Comparison of ENCODE assay signal across 6 cellular contexts in the genomic region with DNA sequence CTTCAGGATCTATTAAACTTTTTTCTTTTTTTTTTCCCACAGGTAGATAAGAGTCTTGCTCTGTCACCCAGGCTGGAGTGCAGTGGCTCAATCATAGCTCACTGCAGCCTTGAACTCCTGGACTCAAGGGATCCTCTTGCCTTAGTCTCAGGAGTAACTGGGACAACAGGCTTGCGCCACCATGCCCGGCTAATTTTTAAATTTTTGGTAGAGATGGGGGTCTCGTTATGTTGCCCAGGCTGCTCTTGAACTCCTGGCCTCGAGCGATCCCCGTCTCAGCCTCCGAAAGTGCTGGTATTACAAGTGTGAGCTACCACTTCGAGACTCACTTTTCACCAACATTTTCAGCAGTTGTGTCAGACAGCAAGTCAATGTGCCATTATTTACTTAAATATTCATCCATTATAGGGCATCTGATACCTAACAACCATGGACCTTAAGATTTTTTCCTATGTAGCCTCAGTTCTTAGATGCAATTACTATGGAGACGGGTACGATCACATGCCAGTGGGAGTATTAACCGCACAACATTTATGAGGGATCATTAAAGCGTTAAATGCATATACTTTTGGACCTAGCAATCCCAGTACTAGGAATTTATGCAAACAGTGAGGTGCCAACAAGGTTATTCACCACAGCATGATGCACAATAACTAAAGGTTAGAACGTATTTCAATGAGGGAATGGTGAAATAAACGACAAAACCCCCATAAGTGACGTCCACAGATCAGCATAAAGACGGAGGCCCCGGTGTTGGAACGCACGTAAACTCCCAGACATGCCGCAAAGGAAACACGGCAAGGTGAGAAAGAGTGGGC. TPM values are rescaled to one million over a fixed set of nuclear protein-coding genes. Genes with fewer than 3 reads are reported as not detected.
A peak's percentile ranks its signal among the peaks of the same experiment; 100 is the strongest.
DNase-seq lines count a peak whose midpoint lies in the region; ATAC-seq and TF ChIP-seq lines count a peak whose summit lies in the region.

No MANE protein-coding gene starts in this region.

- peak overlapping the region; percentile 76 for H2AFZ ChIP-seq in GM23248

- H3K4me1 ChIP-seq in GM23248 (ENCODE audit: insufficient read depth) (peaks cover 12% of the 10 kb centered on the region; the same call in 1 of the 2 replicates), heart left ventricle (peaks cover 9 to 39% (median 24%) of the 10 kb centered on the region in 12 donors)

- peak overlapping the region; percentile 81 for H3K4me2 ChIP-seq in GM23248 (ENCODE audit: unreplicated experiment)

- H3K79me2 ChIP-seq in GM23248 (ENCODE audit: insufficient read depth) = peaks cover 55% of the 10 kb centered on the region

- H3K27ac ChIP-seq in GM23248 (peak overlapping the region; percentile 89), heart left ventricle (peak overlapping the region; percentile 91 to 98 (median 95))

- peak in 3 of 4 donors; percentile 1 to 8 (median 2) for ATAC-seq in heart left ventricle
- ATAC-seq in HG02870 (IDR thresholded peaks at IDR 0.05; ENCODE audit: unreplicated experiment) = no peak

- H3K4me3 ChIP-seq in GM23248 (peak overlapping the region; percentile 99), heart left ventricle (peak overlapping the region; percentile 72 to 100 (median 88))

- H3K36me3 ChIP-seq in GM23248 (ENCODE audit: low read depth) (no peaks in the 10 kb centered on the region; the same call in 1 of the 2 replicates), heart left ventricle (peaks cover 0 to 27% (median 11%) of the 10 kb centered on the region in 9 donors)

- no peaks in the 10 kb centered on the region for H3K9me2 ChIP-seq in GM23248 (ENCODE audit: insufficient read depth)

- WGBS in GM23248 (ENCODE audit: low coverage in 1 of 2, low lambda C conversion rate in 2 of 2, missing lambda C conversion rate in 2 of 2), 2 experiments = 34 to 35% methylated on average over 21 of the region's 21 CpGs
- 33 to 36% (median 34%) methylated on average over 21 of the region's 21 CpGs for WGBS in heart left ventricle, 4 donors

- H3K9ac ChIP-seq in GM23248 = peak overlapping the region; percentile 94

- TF ChIP-seq POLR2A in heart left ventricle (IDR thresholded peaks at IDR 0.05) = no peak

- in situ Hi-C loops in GM23248 (cut with MboI) = no loop called here

- no peaks in the 10 kb centered on the region for H4K20me1 ChIP-seq in GM23248 (ENCODE audit: insufficient read depth)

- H3K9me3 ChIP-seq in GM23248 (ENCODE audit: low read depth) (no peaks in the 10 kb centered on the region), heart left ventricle (no peaks in the 10 kb centered on the region)

- peaks cover 7% of the 10 kb centered on the region; the same call in 1 of the 2 replicates for H3F3A ChIP-seq in GM23248 (ENCODE audit: insufficient read depth)

- no peaks in the 10 kb centered on the region for H3K27me3 ChIP-seq in GM23248 (replicated peaks; ENCODE audit: insufficient read depth)
- no peaks in the 10 kb centered on the region for H3K27me3 ChIP-seq in heart left ventricle

- TF ChIP-seq CTCF in heart left ventricle (IDR thresholded peaks at IDR 0.05) = no peak

- DNase-seq in GM23248 (no peak), T-helper 22 cell (ENCODE audit: low read depth) (peak; percentile 45), heart left ventricle (no peak), MV-4-11 (lab: John Stamatoyannopoulos, UW) (no peak)
- peak; percentile 48 to 55 for DNase-seq in stimulated activated CD8-positive, alpha-beta memory T cell treated with anti-CD3 and anti-CD28 coated beads, Interleukin-4, amount 100 ng/mL, for 4 hours (ENCODE audit: low read depth in 2 of 2, low spot score in 1 of 2)

- intact Hi-C loops in heart left ventricle (cut with DNase I) = loop anchor here in 2 of 10 donors (2.0 kb wide), 2 partner anchors 25 to 27 kb away; no protein-coding TSS in a partner anchor

RNA-seq across cellular contexts. Expression of gene SIRT3, which starts 0.8 kb away (rescaled TPM):
- total RNA-seq in GM23248 (2014; rRNA removed; shearing (Covaris generic)) = 10.5 and 15.5 TPM in 2 replicates
- 12.3 and 14.9 TPM in 2 replicates for polyA plus RNA-seq in GM23248 (2016; fragmentation: Nextera tagmentation; extraction: Ambion mirVana)
- total RNA-seq in heart left ventricle = 10 to 100 TPM; 21.6 to 46.5 (median 27.8) TPM
- 10 to 100 TPM; 21.2 to 23.6 TPM for polyA plus RNA-seq in heart left ventricle

RNA-seq across cellular contexts. Expression of gene PSMD13, which starts 1.4 kb away (rescaled TPM):
- total RNA-seq in GM23248 (2014; rRNA removed; shearing (Covaris generic)) = 127 and 145 TPM in 2 replicates
- polyA plus RNA-seq in GM23248 (2016; fragmentation: Nextera tagmentation; extraction: Ambion mirVana) = 188 and 193 TPM in 2 replicates
- total RNA-seq in heart left ventricle = 100 to 1,000 TPM in 2 of 9 donors, 10 to 100 TPM in 7; 75.1 to 110 (median 87.5) TPM
- polyA plus RNA-seq in heart left ventricle = 100 to 1,000 TPM; 119 to 140 TPM

RNA-seq across cellular contexts. Expression of gene RIC8A, which starts 27.9 kb away (rescaled TPM):
- 220 and 226 TPM in 2 replicates for total RNA-seq in GM23248 (2014; rRNA removed; shearing (Covaris generic))
- 121 and 132 TPM in 2 replicates for polyA plus RNA-seq in GM23248 (2016; fragmentation: Nextera tagmentation; extraction: Ambion mirVana)
- total RNA-seq in heart left ventricle = 10 to 100 TPM; 48.7 to 94.1 (median 74.3) TPM
- 10 to 100 TPM; 32.7 to 99.5 TPM for polyA plus RNA-seq in heart left ventricle

RNA-seq across cellular contexts. Expression of gene BET1L, which starts 28.2 kb away (rescaled TPM):
- total RNA-seq in GM23248 (2014; rRNA removed; shearing (Covaris generic)) = 25.7 and 27.2 TPM in 2 replicates
- polyA plus RNA-seq in GM23248 (2016; fragmentation: Nextera tagmentation; extraction: Ambion mirVana) (76.6 and 78.5 TPM in 2 replicates), heart left ventricle (10 to 100 TPM; 12.9 to 28.0 TPM)
- total RNA-seq in heart left ventricle = 10 to 100 TPM; 16.4 to 32.2 (median 20.9) TPM

RNA-seq across cellular contexts. Expression of gene SCGB1C1, which starts 42.5 kb away (rescaled TPM):
- total RNA-seq in GM23248 (2014; rRNA removed; shearing (Covaris generic)) = not detected in 2 replicates
- polyA plus RNA-seq in GM23248 (2016; fragmentation: Nextera tagmentation; extraction: Ambion mirVana) = not detected in 2 replicates
- not detected for total RNA-seq in heart left ventricle
- not detected for polyA plus RNA-seq in heart left ventricle

Comparison
In these comparisons a context has a peak if more than half of its experiments do, and no peak if none do; other contexts are left out.
1. DNase-seq: peak in T-helper 22 cell (single experiment) and stimulated activated CD8-positive, alpha-beta memory T cell treated with anti-CD3 and anti-CD28 coated beads, Interleukin-4, amount 100 ng/mL, for 4 hours (2 of 2); none in GM23248 (single experiment), heart left ventricle (0 of 5) and MV-4-11 (single experiment).